ENCODE assay signal across 15 cellular contexts in genomic region chr15:26323564-26323963, GRCh38.
DNase-seq lines count a peak whose midpoint lies in the region; ATAC-seq, FAIRE-seq and TF ChIP-seq lines count a peak whose summit lies in the region.
"Had no signal": no experiment of that assay in that cellular context is flagged by ENCODE, and none has a peak within 500 bp of the region (broad histone marks: within the 10 kb centered on the region; RNA-seq: fewer than 3 reads in every experiment).

No MANE protein-coding gene starts in this region.

- no peak overlapping the region for H3K4me3 Mint-ChIP-seq in H9
- H3K4me3 Mint-ChIP-seq: CD4-positive, alpha-beta memory T cell had no signal

- CTCF ChIA-PET in H1 (lab: Charles Lee; ENCODE audit: partially characterized antibody), result no interaction called here

- no peak overlapping the region for H4K8ac ChIP-seq in H9 (replicated peaks; ENCODE audit: insufficient read length, low read depth, low read length)
- H4K8ac ChIP-seq in H1 (ENCODE audit: extremely low read depth, insufficient read depth, low read length), result no peak overlapping the region
- no peak overlapping the region for H4K8ac ChIP-seq in mesendoderm (ENCODE audit: low read depth, low read length)

- H2BK120ac ChIP-seq in H9 (ENCODE audit: low read depth, low read length, poor library complexity, severe bottlenecking) (no peak overlapping the region), H1 (replicated peaks; ENCODE audit: low read depth, low read length) (no peak overlapping the region), mesendoderm (ENCODE audit: low read depth, low read length) (no peak overlapping the region)

- peaks cover 15 to 32% (median 23%) of the 10 kb centered on the region in 3 experiments; a peak in 6 of 7 replicates for H3K36me3 Mint-ChIP-seq in H9 (ENCODE audit: insufficient read depth in 1 of 3, low read depth in 3 of 3)
- H3K36me3 Mint-ChIP-seq in activated naive CD4-positive, alpha-beta T cell treated with anti-CD3 and anti-CD28 coated beads, Interleukin-2, amount 50 U/mL, for 72 hours, result no peaks in the 10 kb centered on the region
- H3K36me3 Mint-ChIP-seq: CD4-positive, alpha-beta memory T cell had no signal

- H3K23ac ChIP-seq in H9 (ENCODE audit: insufficient read length, low read depth, low read length), result no peak overlapping the region
- no peak overlapping the region for H3K23ac ChIP-seq in H1 (ENCODE audit: insufficient read length)
- no peak overlapping the region for H3K23ac ChIP-seq in mesendoderm (ENCODE audit: low read length)

- H3K14ac ChIP-seq in H9 (ENCODE audit: insufficient read depth, low read length) (no peak overlapping the region), H1 (ENCODE audit: insufficient read length) (no peak overlapping the region)

- H3K79me1 ChIP-seq in H9 (ENCODE audit: insufficient read depth, low read depth, low read length, poor library complexity, severe bottlenecking), result no peaks in the 10 kb centered on the region
- no peaks in the 10 kb centered on the region for H3K79me1 ChIP-seq in H1 (ENCODE audit: low read depth, low read length)
- H3K79me1 ChIP-seq in mesendoderm (ENCODE audit: low read length), result no peaks in the 10 kb centered on the region

- H2BK15ac ChIP-seq in H9 (ENCODE audit: low read depth, low read length), result no peak overlapping the region
- H2BK15ac ChIP-seq in H1 (ENCODE audit: low read length), result peak overlapping the region; percentile 88
- H2BK15ac ChIP-seq in mesendoderm (replicated peaks; ENCODE audit: low read depth), result no peak overlapping the region

- TF ChIP-seq POLR2A in H1 (IDR thresholded peaks at IDR 0.05; ENCODE audit: control extremely low read depth in 1 of 2, low read depth in 2 of 2, low read length in 2 of 2), result no peak

- H3K36me3 ChIP-seq in H1 (ENCODE audit: control insufficient read depth in 2 of 4, insufficient read depth in 4 of 4, low read length in 3 of 4) (peaks cover 0 to 7% (median 0%) of the 10 kb centered on the region in 4 experiments; a peak in 1 of 8 replicates), mesendoderm (ENCODE audit: control insufficient read depth, insufficient read depth, low read length) (no peaks in the 10 kb centered on the region)

- no peak overlapping the region for H3K4ac ChIP-seq in H9 (ENCODE audit: low read depth, low read length)
- no peak overlapping the region for H3K4ac ChIP-seq in H1 (replicated peaks; ENCODE audit: insufficient read length, low read depth, low read length)
- no peak overlapping the region for H3K4ac ChIP-seq in mesendoderm (ENCODE audit: low read depth, low read length)

- H3K27ac ChIP-seq in H9 (ENCODE audit: insufficient read length, low read depth, low read length) (no peak overlapping the region), H1 (ENCODE audit: low read depth, low read length) (no peak overlapping the region), mesendoderm (ENCODE audit: low read depth, low read length) (no peak overlapping the region)

- H3K9ac ChIP-seq in H9 (ENCODE audit: extremely low read depth, insufficient read length, low read length) (no peak overlapping the region), H1 (replicated peaks in 1 of 4; ENCODE audit: extremely low read depth in 1 of 4, low read depth in 3 of 4, low read length in 3 of 4) (no peak overlapping the region), mesendoderm (ENCODE audit: low read length) (no peak overlapping the region)

- H3K18ac ChIP-seq in H9 (ENCODE audit: insufficient read length, low read depth, low read length), result peak overlapping the region; percentile 72
- H3K18ac ChIP-seq in H1 (ENCODE audit: extremely low read depth, low read length), result no peak overlapping the region
- H3K18ac ChIP-seq in mesendoderm (ENCODE audit: low read length), result no peak overlapping the region

- H4K5ac ChIP-seq in H9 (ENCODE audit: insufficient read length, low read depth, low read length) (no peak overlapping the region), H1 (ENCODE audit: insufficient read length, low read depth, low read length) (no peak overlapping the region), mesendoderm (ENCODE audit: low read length) (no peak overlapping the region)

- H2BK20ac ChIP-seq in H9 (ENCODE audit: low read depth, low read length, poor library complexity, severe bottlenecking) (no peak overlapping the region), H1 (ENCODE audit: low read length) (peak overlapping the region; percentile 82; the same call in 1 of the 2 replicates)

- H3K9me3 ChIP-seq in H9 (ENCODE audit: control insufficient read depth, low read depth, low read length), result peaks cover 10% of the 10 kb centered on the region
- 0 out of 4 replicates have a peak, but pooled peaks cover 0 to 4% of the 10 kb centered on the region in 2 experiments for H3K9me3 ChIP-seq in H1 (ENCODE audit: insufficient read depth in 2 of 2, low read depth in 1 of 2, low read length in 1 of 2)

- H3K27me3 Mint-ChIP-seq in H9 (ENCODE audit: low read depth), result no peaks in the 10 kb centered on the region

- no peak for TF ChIP-seq EP300 in H1 (IDR thresholded peaks at IDR 0.05; ENCODE audit: borderline replicate concordance in 1 of 2, low read depth in 2 of 2, low read length in 2 of 2)

- H2BK12ac ChIP-seq in H9 (ENCODE audit: insufficient read length, low read depth, low read length) (peak overlapping the region; percentile 63), H1 (ENCODE audit: low read depth, low read length) (peak overlapping the region; percentile 93)

- H2BK5ac ChIP-seq in H9 (ENCODE audit: insufficient read length, low read length) (no peak overlapping the region), H1 (ENCODE audit: low read depth, low read length) (no peak overlapping the region; the same call in 1 of the 2 replicates), mesendoderm (ENCODE audit: low read length) (no peak overlapping the region)

- peak overlapping the region; percentile 83 for H3T11ph ChIP-seq in H9 (ENCODE audit: low read length)

- peaks cover 3% of the 10 kb centered on the region for H3K23me2 ChIP-seq in H9 (ENCODE audit: insufficient read length, low read depth, low read length, poor library complexity, severe bottlenecking)
- no peaks in the 10 kb centered on the region for H3K23me2 ChIP-seq in H1 (ENCODE audit: low read depth, low read length)

- H2AK5ac ChIP-seq in H9 (ENCODE audit: insufficient read length, low read length) (peak overlapping the region; percentile 52), H1 (ENCODE audit: low read depth, low read length) (peak overlapping the region; percentile 26; the same call in 1 of the 2 replicates), mesendoderm (ENCODE audit: low read length) (no peak overlapping the region)

- H3K56ac ChIP-seq in H9 (ENCODE audit: insufficient read length, low read depth, low read length), result no peak overlapping the region
- no peak overlapping the region for H3K56ac ChIP-seq in H1 (replicated peaks; ENCODE audit: insufficient read length, low read depth, low read length)
- H3K56ac ChIP-seq in mesendoderm (ENCODE audit: low read length), result no peak overlapping the region

- no peak for TF ChIP-seq RAD21 in H1 (IDR thresholded peaks at IDR 0.05 in 1 of 2, conservative IDR thresholded peaks at IDR 0.05 in 1 of 2; ENCODE audit: low read depth in 2 of 2, low read length in 2 of 2)

- DNase-seq in H9 (no peak), H1 (ENCODE audit: low read depth in 1 of 2, low spot score in 2 of 2) (no peak), mesendoderm (peak; percentile 46), GM03348 (ENCODE audit: low spot score) (no peak)
- DNase-seq in activated naive CD4-positive, alpha-beta T cell treated with anti-CD3 and anti-CD28 coated beads, Interleukin-2, amount 50 U/mL, for 72 hours (ENCODE audit: low spot score in 2 of 2), result no peak
- DNase-seq: C1 segment of cervical spinal cord; Calu3; CD4-positive, alpha-beta memory T cell; COR-L47; DMS153; DND-41; HCEC 1CT had no signal

- H3K9me3 Mint-ChIP-seq in H9, result peaks cover 22 to 33% of the 10 kb centered on the region in 2 experiments
- H3K9me3 Mint-ChIP-seq in activated naive CD4-positive, alpha-beta T cell treated with anti-CD3 and anti-CD28 coated beads, Interleukin-2, amount 50 U/mL, for 72 hours, result peaks cover 7 to 19% of the 10 kb centered on the region in 2 donors

- H3K4me1 Mint-ChIP-seq in H9, result peaks cover 25 to 30% of the 10 kb centered on the region in 2 experiments
- H3K4me1 Mint-ChIP-seq: CD4-positive, alpha-beta memory T cell had no signal

- H4K20me1 ChIP-seq in H9 (ENCODE audit: control insufficient read depth, insufficient read depth, insufficient read length) (no peaks in the 10 kb centered on the region), H1 (replicated peaks in 1 of 2; ENCODE audit: control insufficient read depth in 1 of 2, insufficient read depth in 2 of 2, low read length in 2 of 2) (no peaks in the 10 kb centered on the region)

- H3K27me3 ChIP-seq in H9 (ENCODE audit: insufficient read depth, low read length) (no peaks in the 10 kb centered on the region), H1 (replicated peaks in 1 of 4; ENCODE audit: control insufficient read depth in 3 of 4, extremely low read depth in 1 of 4, insufficient read depth in 3 of 4, low read length in 3 of 4) (no peaks in the 10 kb centered on the region), mesendoderm (ENCODE audit: insufficient read depth, low read length, poor library complexity) (no peaks in the 10 kb centered on the region)

- no peak for ATAC-seq in activated naive CD4-positive, alpha-beta T cell treated with anti-CD3 and anti-CD28 coated beads, Interleukin-2, amount 50 U/mL, for 72 hours
- no peak for ATAC-seq in GM18520 (IDR thresholded peaks at IDR 0.05; ENCODE audit: unreplicated experiment)
- ATAC-seq: GM12878 had no signal

- H2AFZ ChIP-seq in H9 (ENCODE audit: low read length), result no peak overlapping the region
- no peak overlapping the region for H2AFZ ChIP-seq in H1 (ENCODE audit: low read length)

- POLR2A ChIA-PET in H1 (lab: Charles Lee; ENCODE audit: partially characterized antibody), result no interaction called here

- H4K91ac ChIP-seq in H9 (ENCODE audit: insufficient read length, low read depth, low read length) (peak overlapping the region; percentile 78), H1 (replicated peaks; ENCODE audit: insufficient read length, low read length) (no peak overlapping the region)

- H3K4me1 ChIP-seq in H9 (ENCODE audit: insufficient read depth, low read length) (peaks cover 3% of the 10 kb centered on the region), H1 (replicated peaks in 1 of 4; ENCODE audit: control insufficient read depth in 3 of 4, insufficient read depth in 4 of 4, low read length in 3 of 4) (peaks cover 0 to 4% (median 2%) of the 10 kb centered on the region in 4 experiments; a peak in 5 of 7 replicates), mesendoderm (ENCODE audit: control insufficient read depth, low read depth, low read length) (no peaks in the 10 kb centered on the region)

- H3K4me3 ChIP-seq in H1 (ENCODE audit: extremely low read depth in 1 of 4, insufficient read depth in 2 of 4, low read depth in 3 of 4, low read length in 4 of 4) (no peak overlapping the region), mesendoderm (ENCODE audit: low read length) (no peak overlapping the region)
- H3K4me3 ChIP-seq: GM12878 had no signal

- no peak overlapping the region for H3K4me2 ChIP-seq in H9 (ENCODE audit: insufficient read depth, insufficient read length, low read length)
- H3K4me2 ChIP-seq in H1 (ENCODE audit: insufficient read depth in 1 of 2, low read depth in 2 of 2, low read length in 2 of 2), result no peak overlapping the region
- no peak overlapping the region for H3K4me2 ChIP-seq in mesendoderm (ENCODE audit: low read length)

- TF ChIP-seq CTCF in H9 (conservative IDR thresholded peaks at IDR 0.05), result no peak
- no peak for TF ChIP-seq CTCF in H1 (IDR thresholded peaks at IDR 0.05; ENCODE audit: control extremely low read depth in 1 of 3, insufficient read depth in 1 of 3, low read depth in 1 of 3, low read length in 3 of 3)

- peak overlapping the region in 1 of 3 experiments; percentile 68; a peak in 3 of 7 replicates for H3K27ac Mint-ChIP-seq in H9
- H3K27ac Mint-ChIP-seq in activated naive CD4-positive, alpha-beta T cell treated with anti-CD3 and anti-CD28 coated beads, Interleukin-2, amount 50 U/mL, for 72 hours, result no peak overlapping the region
- H3K27ac Mint-ChIP-seq: CD4-positive, alpha-beta memory T cell had no signal

- FAIRE-seq in H1 (lab: Jason Lieb, UNC), result no peak
- FAIRE-seq: G401.6, GM12878 had no signal

- H3K79me2 ChIP-seq in H9 (ENCODE audit: insufficient read depth, low read length), result no peaks in the 10 kb centered on the region
- H3K79me2 ChIP-seq in H1 (ENCODE audit: control insufficient read depth in 1 of 2, insufficient read depth in 2 of 2, low read length in 2 of 2), result no peaks in the 10 kb centered on the region
- no peaks in the 10 kb centered on the region for H3K79me2 ChIP-seq in mesendoderm (ENCODE audit: control insufficient read depth, insufficient read depth, low read length)

- no CpG with 5 or more reads among the region's 4 CpGs for WGBS in H9 (ENCODE audit: extremely low coverage, insufficient read length, low lambda C conversion rate)
- 88% methylated on average over 4 of the region's 4 CpGs; no CpG with 5 or more reads in 1 of the 2 experiments for WGBS in H1 (ENCODE audit: extremely low coverage in 1 of 2, insufficient coverage in 1 of 2, insufficient read length in 1 of 2, insufficient replicate concordance in 2 of 2, low coverage in 1 of 2, low lambda C conversion rate in 2 of 2, missing lambda C conversion rate in 1 of 2), 2 experiments
- no CpG with 5 or more reads among the region's 4 CpGs for WGBS in mesendoderm (ENCODE audit: extremely low coverage, insufficient coverage, low lambda C conversion rate)
